Comparison of ENCODE assay signal across 15 cellular contexts in genomic region chr14:74697543-74697942, GRCh38. TPM values are rescaled to one million over a fixed set of nuclear protein-coding genes. Genes with fewer than 3 reads are reported as not detected.
DNase-seq lines count a peak whose midpoint lies in the region; FAIRE-seq and TF ChIP-seq lines count a peak whose summit lies in the region.
"Had no signal": no experiment of that assay in that cellular context is flagged by ENCODE, and none has a peak within 500 bp of the region (broad histone marks: within the 10 kb centered on the region; RNA-seq: fewer than 3 reads in every experiment).

No MANE protein-coding gene starts in this region.

- no peak overlapping the region for H3K9ac ChIP-seq in astrocyte (ENCODE audit: low read length)

- H3K27me3 Mint-ChIP-seq in astrocyte (ENCODE audit: low read depth, unreplicated experiment) (no peaks in the 10 kb centered on the region), mesothelial cell of epicardium (ENCODE audit: low read depth) (no peaks in the 10 kb centered on the region), chondrocyte (ENCODE audit: low read depth) (no peaks in the 10 kb centered on the region)
- H3K27me3 Mint-ChIP-seq: activated CD4-positive, alpha-beta memory T cell treated with anti-CD3 and anti-CD28 coated beads, Interleukin-2, amount 10 ng/mL, durations not matched to agents 7 days and 5 days; brain had no signal

- H3K36me3 Mint-ChIP-seq in astrocyte (ENCODE audit: low read depth, unreplicated experiment) (peaks cover 15% of the 10 kb centered on the region), mesothelial cell of epicardium (peaks cover 17% of the 10 kb centered on the region), chondrocyte (ENCODE audit: low read depth) (peaks cover 9% of the 10 kb centered on the region)

- peaks cover 7% of the 10 kb centered on the region for H3K9me3 Mint-ChIP-seq in astrocyte (ENCODE audit: unreplicated experiment)
- H3K9me3 Mint-ChIP-seq in mesothelial cell of epicardium, result peaks cover 12% of the 10 kb centered on the region
- H3K9me3 Mint-ChIP-seq in chondrocyte (ENCODE audit: low read depth), result no peaks in the 10 kb centered on the region

- H3K9me3 ChIP-seq in astrocyte (ENCODE audit: insufficient read depth, low read depth, low read length), result peaks cover 6% of the 10 kb centered on the region
- H3K9me3 ChIP-seq: gastrocnemius medialis had no signal

- peak overlapping the region; percentile 8 for H3K27ac ChIP-seq in astrocyte (ENCODE audit: low read depth, low read length)
- H3K27ac ChIP-seq: gastrocnemius medialis had no signal

- 73% methylated on average over 2 of the region's 2 CpGs for WGBS in lower leg skin, 2 donors

- TF ChIP-seq POLR2A in lower leg skin (IDR thresholded peaks at IDR 0.05), result no peak

- H3K4me2 ChIP-seq in astrocyte (ENCODE audit: low read length), result peak overlapping the region; percentile 24

- DNase-seq in A172 (ENCODE audit: low spot score) (peak; percentile 5), GM04503 (ENCODE audit: low read depth) (peak; percentile 66), astrocyte (ENCODE audit: low read depth) (peak; percentile 91), kidney tubule cell (ENCODE audit: low spot score) (peak; percentile 50), lower leg skin (ENCODE audit: low spot score in 2 of 2) (no peak), dermis blood vessel endothelial cell (no peak), mesothelial cell of epicardium (ENCODE audit: low spot score in 2 of 2, unreplicated experiment in 2 of 2) (no peak), chondrocyte (ENCODE audit: low spot score) (no peak)
- DNase-seq: activated CD4-positive, alpha-beta memory T cell treated with anti-CD3 and anti-CD28 coated beads, Interleukin-2, amount 10 ng/mL, durations not matched to agents 7 days and 5 days; activated effector memory CD4-positive, alpha-beta T cell treated with anti-CD3 and anti-CD28 coated beads, Interleukin-2, amount 50 U/mL, for 16 hours; gastrocnemius medialis; NCI-H187; NCI-H524; OCI-M1 had no signal

- no peak for FAIRE-seq in astrocyte (lab: Jason Lieb, UNC)

- H3K4me3 Mint-ChIP-seq in astrocyte (ENCODE audit: unreplicated experiment) (no peak overlapping the region), mesothelial cell of epicardium (no peak overlapping the region), chondrocyte (ENCODE audit: unreplicated experiment) (no peak overlapping the region)
- H3K4me3 Mint-ChIP-seq: activated CD4-positive, alpha-beta memory T cell treated with anti-CD3 and anti-CD28 coated beads, Interleukin-2, amount 10 ng/mL, durations not matched to agents 7 days and 5 days; brain had no signal

- no peaks in the 10 kb centered on the region for H3K27me3 ChIP-seq in astrocyte (ENCODE audit: insufficient read depth, low read length)
- H3K27me3 ChIP-seq: gastrocnemius medialis had no signal

- no peak overlapping the region for H3K4me3 ChIP-seq in astrocyte (ENCODE audit: insufficient read depth, low read depth, low read length)
- H3K4me3 ChIP-seq in lower leg skin (ENCODE audit: low read depth, poor library complexity, severe bottlenecking), result no peak overlapping the region
- H3K4me3 ChIP-seq: gastrocnemius medialis had no signal

- H2AFZ ChIP-seq in astrocyte (ENCODE audit: low read depth, low read length), result no peak overlapping the region

- no peak for TF ChIP-seq CTCF in astrocyte (IDR thresholded peaks at IDR 0.05; ENCODE audit: insufficient read depth, low read depth, low read length)
- no peak for TF ChIP-seq CTCF in lower leg skin (IDR thresholded peaks at IDR 0.05)
- no peak for TF ChIP-seq CTCF in mesothelial cell of epicardium (IDR thresholded peaks at IDR 0.05; ENCODE audit: unreplicated experiment)
- no peak for TF ChIP-seq CTCF in chondrocyte (IDR thresholded peaks at IDR 0.05)

- peaks cover 89% of the 10 kb centered on the region for H3K79me2 ChIP-seq in astrocyte (ENCODE audit: insufficient read depth, low read length)

- H3K4me1 ChIP-seq in astrocyte (ENCODE audit: insufficient read depth, low read length), result peaks cover 7% of the 10 kb centered on the region

- intact Hi-C loops in lower leg skin (cut with DNase I; ENCODE audit: low total_unique reads), result no loop called here

- no peaks in the 10 kb centered on the region for H3K36me3 ChIP-seq in astrocyte (ENCODE audit: insufficient read depth, low read length)
- H3K36me3 ChIP-seq: gastrocnemius medialis had no signal

- peaks cover 59% of the 10 kb centered on the region for H4K20me1 ChIP-seq in astrocyte (ENCODE audit: insufficient read depth, low read length)

- H3K27ac Mint-ChIP-seq in astrocyte (ENCODE audit: unreplicated experiment) (no peak overlapping the region), mesothelial cell of epicardium (no peak overlapping the region), chondrocyte (ENCODE audit: unreplicated experiment) (no peak overlapping the region)
- H3K27ac Mint-ChIP-seq: activated CD4-positive, alpha-beta memory T cell treated with anti-CD3 and anti-CD28 coated beads, Interleukin-2, amount 10 ng/mL, durations not matched to agents 7 days and 5 days; brain had no signal

- H3K4me1 Mint-ChIP-seq in astrocyte (ENCODE audit: low read depth, unreplicated experiment) (peaks cover 19% of the 10 kb centered on the region), mesothelial cell of epicardium (no peaks in the 10 kb centered on the region), chondrocyte (ENCODE audit: low read depth) (peaks cover 4% of the 10 kb centered on the region)
- H3K4me1 Mint-ChIP-seq: brain had no signal

RNA-seq across cellular contexts. Expression of gene AREL1, which starts 15.3 kb away (rescaled TPM):
- total RNA-seq in A172 (2014; rRNA removed; shearing (Covaris generic)), result 15.9 and 25.9 TPM in 2 replicates
- total RNA-seq in astrocyte (54.6 and 59.0 TPM in 2 replicates), lower leg skin (10 to 100 TPM; 12.4 to 26.5 (median 21.6) TPM), dermis blood vessel endothelial cell (27.6 and 33.9 TPM in 2 replicates), mesothelial cell of epicardium (43.8 to 55.5 TPM (median 49.1 TPM) in 3 replicates), chondrocyte (34.7 to 50.2 TPM (median 35.9 TPM) in 3 replicates)

RNA-seq across cellular contexts. Expression of gene FCF1, which starts 15.4 kb away (rescaled TPM):
- total RNA-seq in A172 (2014; rRNA removed; shearing (Covaris generic)), result 9.5 and 18.6 TPM in 2 replicates
- total RNA-seq in astrocyte (60.5 and 64.1 TPM in 2 replicates), lower leg skin (10 to 100 TPM; 14.3 to 20.7 (median 17.8) TPM), dermis blood vessel endothelial cell (29.6 and 52.5 TPM in 2 replicates), mesothelial cell of epicardium (43.9 to 46.8 TPM (median 44.5 TPM) in 3 replicates), chondrocyte (51.7 to 67.7 TPM (median 52.9 TPM) in 3 replicates)

Comparison
In these comparisons a context has a peak if more than half of its experiments do, and no peak if none do; other contexts are left out.
1. DNase-seq: peak in A172 (single experiment), GM04503 (single experiment), astrocyte (single experiment) and kidney tubule cell (single experiment); none in lower leg skin (0 of 2), dermis blood vessel endothelial cell (single experiment), mesothelial cell of epicardium (0 of 2) and chondrocyte (single experiment).